In genomic region chr13:114224201-114224600, GRCh38 we compare ENCODE assay signal across 16 cellular contexts. TPM values are rescaled to one million over a fixed set of nuclear protein-coding genes. Genes with fewer than 3 reads are reported as not detected.
A peak's percentile ranks its signal among the peaks of the same experiment; 100 is the strongest.
DNase-seq lines count a peak whose midpoint lies in the region; ATAC-seq and TF ChIP-seq lines count a peak whose summit lies in the region.
"Had no signal": no experiment of that assay in that cellular context is flagged by ENCODE, and none has a peak within 500 bp of the region (broad histone marks: within the 10 kb centered on the region; RNA-seq: fewer than 3 reads in every experiment).

No MANE protein-coding gene starts in this region.

- TF ChIP-seq CTCF in CD8-positive, alpha-beta T cell (IDR thresholded peaks at IDR 0.05), result no peak
- TF ChIP-seq CTCF in GM13977 (IDR thresholded peaks at IDR 0.05; ENCODE audit: extremely low read depth, insufficient read depth, missing control alignments) (no peak), GM20000 (IDR thresholded peaks at IDR 0.05; ENCODE audit: extremely low read depth, missing control alignments) (no peak), SK-N-SH (IDR thresholded peaks at IDR 0.05) (no peak)

- no peak overlapping the region for H3K27ac ChIP-seq in CD4-positive, CD25-positive, alpha-beta regulatory T cell (ENCODE audit: insufficient read depth, low read length, poor library complexity, severe bottlenecking)
- H3K27ac ChIP-seq in CD8-positive, alpha-beta T cell (ENCODE audit: low read depth, low read length), result no peak overlapping the region
- H3K27ac ChIP-seq in mesenchymal stem cell (ENCODE audit: low read length, poor library complexity, severe bottlenecking) (no peak overlapping the region), SK-N-SH (ENCODE audit: low read depth in 2 of 2, low read length in 1 of 2) (no peak overlapping the region)

- DNase-seq in CD4-positive, CD25-positive, alpha-beta regulatory T cell, result no peak
- no peak for DNase-seq in CD8-positive, alpha-beta T cell
- DNase-seq in mesenchymal stem cell (no peak), GM13977 (ENCODE audit: low spot score) (no peak), NCI-H446 (lab: John Stamatoyannopoulos, UW) (no peak), GM20000 (ENCODE audit: low spot score) (no peak), SK-N-SH (no peak)
- DNase-seq: ACHN; Caco-2; CD8-positive, alpha-beta memory T cell; DND-41; GDM1 had no signal

- TF ChIP-seq RAD21 in SK-N-SH (IDR thresholded peaks at IDR 0.05; ENCODE audit: low read length), result no peak

- no peak overlapping the region for H3K14ac ChIP-seq in mesenchymal stem cell (ENCODE audit: low read length in 2 of 2)

- H3K4me1 Mint-ChIP-seq in CD4-positive, CD25-positive, alpha-beta regulatory T cell, result peaks cover 16 to 72% (median 39%) of the 10 kb centered on the region in 4 donors
- peaks cover 68% of the 10 kb centered on the region for H3K4me1 Mint-ChIP-seq in CD8-positive, alpha-beta T cell (ENCODE audit: low read depth)
- H3K4me1 Mint-ChIP-seq in dendritic cell treated with granulocyte-macrophage colony-stimulating factor and Interleukin-4, amounts not matched to agents 40 ng/mL and 50 ng/mL, for 4 days (ENCODE audit: low read depth), result peaks cover 27% of the 10 kb centered on the region

- H3K18ac ChIP-seq in mesenchymal stem cell (ENCODE audit: low read depth in 1 of 2, low read length in 2 of 2), result no peak overlapping the region

- peak overlapping the region; percentile 88 to 98 (median 94) for H3K27ac Mint-ChIP-seq in CD4-positive, CD25-positive, alpha-beta regulatory T cell
- H3K27ac Mint-ChIP-seq in CD8-positive, alpha-beta T cell, result peak overlapping the region; percentile 70
- peak overlapping the region; percentile 50 for H3K27ac Mint-ChIP-seq in dendritic cell treated with granulocyte-macrophage colony-stimulating factor and Interleukin-4, amounts not matched to agents 40 ng/mL and 50 ng/mL, for 4 days

- no peaks in the 10 kb centered on the region for H3K36me3 ChIP-seq in CD4-positive, CD25-positive, alpha-beta regulatory T cell (ENCODE audit: control insufficient read depth, insufficient read depth, low read length)
- H3K36me3 ChIP-seq in CD8-positive, alpha-beta T cell (ENCODE audit: insufficient read depth, low read length), result no peaks in the 10 kb centered on the region
- H3K36me3 ChIP-seq in mesenchymal stem cell (ENCODE audit: control insufficient read depth in 1 of 2, insufficient read depth in 2 of 2, low read depth in 1 of 2, low read length in 2 of 2), result no peaks in the 10 kb centered on the region
- H3K36me3 ChIP-seq in SK-N-SH (replicated peaks in 1 of 2; ENCODE audit: control insufficient read depth in 1 of 2, insufficient read depth in 2 of 2, low read length in 1 of 2), result no peaks in the 10 kb centered on the region
- H3K36me3 ChIP-seq: BLaER1 treated with 17β-estradiol and CSF1 and Interleukin-3, amounts not matched to agents 10 nM and 100 nM had no signal

- peaks cover 28% of the 10 kb centered on the region for H3K27me3 Mint-ChIP-seq in CD4-positive, CD25-positive, alpha-beta regulatory T cell
- H3K27me3 Mint-ChIP-seq in CD8-positive, alpha-beta T cell (ENCODE audit: low read depth), result no peaks in the 10 kb centered on the region
- peaks cover 5% of the 10 kb centered on the region for H3K27me3 Mint-ChIP-seq in dendritic cell treated with granulocyte-macrophage colony-stimulating factor and Interleukin-4, amounts not matched to agents 40 ng/mL and 50 ng/mL, for 4 days

- H2BK120ac ChIP-seq in mesenchymal stem cell (ENCODE audit: low read depth, low read length), result no peak overlapping the region

- H2BK5ac ChIP-seq in mesenchymal stem cell (ENCODE audit: low read depth, low read length, poor library complexity, severe bottlenecking), result no peak overlapping the region

- peak overlapping the region in 1 of 4 donors; percentile 34 for H3K4me3 Mint-ChIP-seq in CD4-positive, CD25-positive, alpha-beta regulatory T cell
- H3K4me3 Mint-ChIP-seq in CD8-positive, alpha-beta T cell, result no peak overlapping the region
- no peak overlapping the region for H3K4me3 Mint-ChIP-seq in dendritic cell treated with granulocyte-macrophage colony-stimulating factor and Interleukin-4, amounts not matched to agents 40 ng/mL and 50 ng/mL, for 4 days

- no peak overlapping the region for H2BK15ac ChIP-seq in mesenchymal stem cell (ENCODE audit: low read depth, poor library complexity, severe bottlenecking)

- WGBS in mesenchymal stem cell, result 95% methylated on average over 13 of the region's 13 CpGs
- 97% methylated on average over 7 of the region's 13 CpGs for WGBS in SK-N-SH (ENCODE audit: low lambda C conversion rate)

- H3K4me2 ChIP-seq in mesenchymal stem cell (ENCODE audit: low read length, poor library complexity, severe bottlenecking) (no peak overlapping the region), SK-N-SH (no peak overlapping the region)

- no peaks in the 10 kb centered on the region for H3K36me3 Mint-ChIP-seq in CD4-positive, CD25-positive, alpha-beta regulatory T cell
- H3K36me3 Mint-ChIP-seq in CD8-positive, alpha-beta T cell, result no peaks in the 10 kb centered on the region
- H3K36me3 Mint-ChIP-seq in dendritic cell treated with granulocyte-macrophage colony-stimulating factor and Interleukin-4, amounts not matched to agents 40 ng/mL and 50 ng/mL, for 4 days (ENCODE audit: low read depth), result no peaks in the 10 kb centered on the region
- H3K36me3 Mint-ChIP-seq: CD8-positive, alpha-beta memory T cell had no signal

- H3K9ac ChIP-seq in mesenchymal stem cell (ENCODE audit: low read length), result no peak overlapping the region
- H3K9ac ChIP-seq in SK-N-SH, result no peak overlapping the region

- H3K4me1 ChIP-seq in CD4-positive, CD25-positive, alpha-beta regulatory T cell (ENCODE audit: control insufficient read depth, insufficient read depth, low read length, poor library complexity, severe bottlenecking), result peaks cover 42% of the 10 kb centered on the region
- peaks cover 65% of the 10 kb centered on the region for H3K4me1 ChIP-seq in CD8-positive, alpha-beta T cell (ENCODE audit: insufficient read depth, low read length)
- H3K4me1 ChIP-seq in mesenchymal stem cell (ENCODE audit: control insufficient read depth, insufficient read depth, low read depth, low read length) (peaks cover 17% of the 10 kb centered on the region), SK-N-SH (ENCODE audit: control insufficient read depth in 1 of 2, insufficient read depth in 2 of 2, low read depth in 1 of 2, low read length in 1 of 2) (peaks cover 0 to 15% of the 10 kb centered on the region in 2 experiments; a peak in 1 of 4 replicates)
- H3K4me1 ChIP-seq: Caco-2 had no signal

- in situ Hi-C loops in GM13977 (cut with MboI; ENCODE audit: low pct_unique_long_range_greater_than_20kb, low sequenced_read_pairs, unreplicated experiment), result no loop called here

- H3K23ac ChIP-seq in mesenchymal stem cell (ENCODE audit: low read length in 2 of 2), result no peak overlapping the region

- H4K20me1 ChIP-seq in SK-N-SH (ENCODE audit: insufficient read depth), result no peaks in the 10 kb centered on the region
- H4K20me1 ChIP-seq: BLaER1 treated with 17β-estradiol and CSF1 and Interleukin-3, amounts not matched to agents 10 nM and 100 nM had no signal

- H2BK12ac ChIP-seq in mesenchymal stem cell (ENCODE audit: low read length in 2 of 2), result no peak overlapping the region

- H3K79me2 ChIP-seq in SK-N-SH (ENCODE audit: insufficient read depth), result no peaks in the 10 kb centered on the region

- CTCF ChIA-PET in CD8-positive, alpha-beta T cell (lab: Charles Lee), result interaction anchor here (0.7 to 1.1 kb wide), 2 partner anchors 101 to 113 kb away, joined by 3 to 4 read pairs; no protein-coding TSS in a partner anchor
- CTCF ChIA-PET in SK-N-SH (lab: Yijun Ruan, JAX), result no interaction called here

- no peaks in the 10 kb centered on the region for H3K27me3 ChIP-seq in CD4-positive, CD25-positive, alpha-beta regulatory T cell (ENCODE audit: control insufficient read depth, insufficient read depth, low read length)
- no peaks in the 10 kb centered on the region for H3K27me3 ChIP-seq in CD8-positive, alpha-beta T cell (ENCODE audit: insufficient read depth, low read length)
- peaks cover 13% of the 10 kb centered on the region in 2 experiments for H3K27me3 ChIP-seq in mesenchymal stem cell (ENCODE audit: control insufficient read depth in 1 of 2, insufficient read depth in 1 of 2, low read length in 2 of 2)
- H3K27me3 ChIP-seq in SK-N-SH (ENCODE audit: insufficient read depth), result no peaks in the 10 kb centered on the region; the same call in 1 of the 2 replicates
- H3K27me3 ChIP-seq: BLaER1 treated with 17β-estradiol and CSF1 and Interleukin-3, amounts not matched to agents 10 nM and 100 nM had no signal

- no peak for ATAC-seq in CD4-positive, CD25-positive, alpha-beta regulatory T cell (ENCODE audit: low read depth in 2 of 2)
- ATAC-seq in CD8-positive, alpha-beta T cell, result no peak
- ATAC-seq: HCT116 had no signal

- no peak overlapping the region for H4K8ac ChIP-seq in mesenchymal stem cell (ENCODE audit: low read length)

- H3F3A ChIP-seq in SK-N-SH (replicated peaks; ENCODE audit: insufficient read depth), result peaks cover 5% of the 10 kb centered on the region

- H4K91ac ChIP-seq in mesenchymal stem cell (ENCODE audit: low read length), result no peak overlapping the region

- H2AFZ ChIP-seq in mesenchymal stem cell (ENCODE audit: low read depth, low read length), result no peak overlapping the region
- H2AFZ ChIP-seq in SK-N-SH (ENCODE audit: low read depth), result no peak overlapping the region

- peak overlapping the region; percentile 10 for H2AK5ac ChIP-seq in mesenchymal stem cell (ENCODE audit: low read length, severe bottlenecking)

- H3K4ac ChIP-seq in mesenchymal stem cell (ENCODE audit: low read depth in 1 of 2, low read length in 2 of 2), result no peak overlapping the region

- intact Hi-C loops in CD8-positive, alpha-beta T cell (cut with DNase I, micrococcal nuclease), result no loop called here
- intact Hi-C loops in dendritic cell treated with granulocyte-macrophage colony-stimulating factor and Interleukin-4, amounts not matched to agents 40 ng/mL and 50 ng/mL, for 4 days (cut with micrococcal nuclease), result loop anchor here (5.0 kb wide), 1 partner anchor 107 kb away; no protein-coding TSS in a partner anchor

- no peak for TF ChIP-seq EP300 in SK-N-SH (IDR thresholded peaks at IDR 0.05; ENCODE audit: borderline replicate concordance in 1 of 2, low read depth in 1 of 2, low read length in 1 of 2)

- no peak overlapping the region for H3K4me3 ChIP-seq in CD4-positive, CD25-positive, alpha-beta regulatory T cell (ENCODE audit: low read depth, low read length)
- no peak overlapping the region for H3K4me3 ChIP-seq in CD8-positive, alpha-beta T cell (ENCODE audit: low read depth, low read length)
- H3K4me3 ChIP-seq in mesenchymal stem cell (ENCODE audit: insufficient read depth in 1 of 2, low read depth in 1 of 2, low read length in 2 of 2) (no peak overlapping the region), SK-N-SH (ENCODE audit: low read depth in 2 of 2, low read length in 1 of 2) (no peak overlapping the region)
- H3K4me3 ChIP-seq: BLaER1 treated with 17β-estradiol and CSF1 and Interleukin-3, amounts not matched to agents 10 nM and 100 nM had no signal

- no peaks in the 10 kb centered on the region for H3K9me3 Mint-ChIP-seq in CD4-positive, CD25-positive, alpha-beta regulatory T cell
- H3K9me3 Mint-ChIP-seq in CD8-positive, alpha-beta T cell, result no peaks in the 10 kb centered on the region
- no peaks in the 10 kb centered on the region for H3K9me3 Mint-ChIP-seq in dendritic cell treated with granulocyte-macrophage colony-stimulating factor and Interleukin-4, amounts not matched to agents 40 ng/mL and 50 ng/mL, for 4 days
- H3K9me3 Mint-ChIP-seq: CD8-positive, alpha-beta memory T cell had no signal

- no peaks in the 10 kb centered on the region for H3K9me2 ChIP-seq in SK-N-SH

- no peaks in the 10 kb centered on the region for H3K9me3 ChIP-seq in CD4-positive, CD25-positive, alpha-beta regulatory T cell (ENCODE audit: control insufficient read depth in 2 of 2, low read length in 2 of 2)
- no peaks in the 10 kb centered on the region for H3K9me3 ChIP-seq in CD8-positive, alpha-beta T cell (ENCODE audit: low read length)
- H3K9me3 ChIP-seq in mesenchymal stem cell (ENCODE audit: control insufficient read depth, low read length) (no peaks in the 10 kb centered on the region), SK-N-SH (no peaks in the 10 kb centered on the region)
- H3K9me3 ChIP-seq: BLaER1 treated with 17β-estradiol and CSF1 and Interleukin-3, amounts not matched to agents 10 nM and 100 nM; Caco-2 had no signal

- POLR2A ChIA-PET in CD8-positive, alpha-beta T cell (lab: Charles Lee), result interaction anchor here (0.6 to 3.4 kb wide), 2 partner anchors 58 to 81 kb away, joined by 3 to 15 read pairs; no protein-coding TSS in a partner anchor
- POLR2A ChIA-PET in SK-N-SH (lab: Yijun Ruan, JAX), result no interaction called here

- H3K79me1 ChIP-seq in mesenchymal stem cell (replicated peaks; ENCODE audit: low read length, poor library complexity, severe bottlenecking), result no peaks in the 10 kb centered on the region

RNA-seq across cellular contexts. Expression of gene CDC16, which starts 10.5 kb away (rescaled TPM):
- total RNA-seq in CD4-positive, CD25-positive, alpha-beta regulatory T cell, result 56.8 TPM
- polyA plus RNA-seq in CD4-positive, CD25-positive, alpha-beta regulatory T cell, result 10 to 100 TPM; 16.1 to 27.8 (median 20.6) TPM
- total RNA-seq in CD8-positive, alpha-beta T cell, result 10 to 100 TPM; 55.6 to 56.2 TPM
- 67.7 TPM for polyA plus RNA-seq in mesenchymal stem cell (2013, experiment 1 of 2)
- polyA plus RNA-seq in mesenchymal stem cell (2013, experiment 2 of 2), result 67.0 TPM
- polyA plus RNA-seq in SK-N-SH (2012; rRNA removed), result 56.9 and 77.2 TPM in 2 replicates
- 61.0 and 69.3 TPM in 2 replicates for polyA plus RNA-seq in SK-N-SH (2012; cell fraction: cytosol; rRNA removed)
- 97.4 and 179 TPM in 2 replicates for polyA plus RNA-seq in SK-N-SH (2012; cell fraction: nucleus; rRNA removed)

RNA-seq across cellular contexts. Expression of gene CFAP97D2, which starts 45.1 kb away (rescaled TPM):
- not detected for total RNA-seq in CD4-positive, CD25-positive, alpha-beta regulatory T cell
- polyA plus RNA-seq in CD4-positive, CD25-positive, alpha-beta regulatory T cell, result under 1 TPM in 2 of 4 donors, not detected in 2; 0.22 to 0.86 TPM
- total RNA-seq in CD8-positive, alpha-beta T cell, result 1 to 10 TPM; 3.8 to 4.1 TPM
- not detected for polyA plus RNA-seq in mesenchymal stem cell (2013, experiment 1 of 2)
- not detected for polyA plus RNA-seq in mesenchymal stem cell (2013, experiment 2 of 2)
- not detected in 2 replicates for polyA plus RNA-seq in SK-N-SH (2012; rRNA removed)
- polyA plus RNA-seq in SK-N-SH (2012; cell fraction: cytosol; rRNA removed), result not detected in 2 replicates
- polyA plus RNA-seq in SK-N-SH (2012; cell fraction: nucleus; rRNA removed), result not detected in 2 replicates
- total RNA-seq: A172; Caco-2; CD8-positive, alpha-beta memory T cell had no signal

RNA-seq across cellular contexts. Expression of gene UPF3A, which starts 57.2 kb away (rescaled TPM):
- total RNA-seq in CD4-positive, CD25-positive, alpha-beta regulatory T cell, result 50.0 TPM
- polyA plus RNA-seq in CD4-positive, CD25-positive, alpha-beta regulatory T cell, result 10 to 100 TPM; 14.5 to 30.7 (median 16.4) TPM
- total RNA-seq in CD8-positive, alpha-beta T cell, result 10 to 100 TPM; 33.3 to 37.0 TPM
- 66.0 TPM for polyA plus RNA-seq in mesenchymal stem cell (2013, experiment 1 of 2)
- 65.6 TPM for polyA plus RNA-seq in mesenchymal stem cell (2013, experiment 2 of 2)
- 63.2 and 74.4 TPM in 2 replicates for polyA plus RNA-seq in SK-N-SH (2012; rRNA removed)
- 59.8 and 69.6 TPM in 2 replicates for polyA plus RNA-seq in SK-N-SH (2012; cell fraction: cytosol; rRNA removed)
- 154 and 180 TPM in 2 replicates for polyA plus RNA-seq in SK-N-SH (2012; cell fraction: nucleus; rRNA removed)
